In the genomic region with DNA sequence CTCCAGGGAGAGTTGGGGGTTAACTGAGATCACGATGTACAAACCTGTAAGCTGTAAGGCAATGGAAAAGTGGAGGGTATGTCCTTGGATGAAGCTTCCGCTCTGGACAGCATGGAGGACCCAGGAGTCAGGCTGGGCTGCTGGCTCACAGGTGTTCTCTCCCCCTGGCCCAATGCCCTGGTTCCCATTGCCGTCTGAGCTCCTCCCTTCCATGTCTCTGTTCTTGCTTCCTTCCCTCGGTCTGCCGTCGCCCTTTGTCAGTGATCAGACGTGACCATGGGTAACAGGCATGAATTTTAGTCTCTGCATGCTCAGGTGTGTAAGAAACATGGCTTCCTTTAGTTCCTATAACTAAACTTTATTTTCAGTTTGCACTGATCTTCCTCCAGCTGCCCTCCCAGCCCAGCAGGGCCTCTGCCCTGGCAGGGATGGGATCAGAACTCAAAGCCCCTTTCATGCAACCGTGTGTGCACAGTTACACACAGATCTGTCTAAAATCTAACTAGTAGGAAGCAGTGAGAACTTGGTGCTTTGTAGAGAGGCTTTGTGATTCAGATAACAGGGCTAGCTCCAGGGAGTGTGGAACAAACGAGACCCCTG, we compare ENCODE assay signal across 1 cellular context.
TF ChIP-seq lines count a peak whose summit lies in the region.

No MANE protein-coding gene starts in this region.

TF ChIP-seq in H1, 55 proteins besides CTCF, POLR2A, EP300 and RAD21:
- no peak for TF ChIP-seq SIN3A (conservative IDR thresholded peaks at IDR 0.05 in 1 of 2, IDR thresholded peaks at IDR 0.05 in 1 of 2; ENCODE audit: low read depth in 1 of 2, low read length in 2 of 2)
- no peak for TF ChIP-seq SRF (IDR thresholded peaks at IDR 0.05; ENCODE audit: low read depth, low read length)
- TF ChIP-seq POU5F1 (IDR thresholded peaks at IDR 0.05; ENCODE audit: low read depth, low read length): no peak
- TF ChIP-seq BACH1 (IDR thresholded peaks at IDR 0.05; ENCODE audit: low read length): no peak
- TF ChIP-seq RFX5 (IDR thresholded peaks at IDR 0.05; ENCODE audit: borderline replicate concordance, low read depth, low read length): no peak
- no peak for TF ChIP-seq ASH2L (IDR thresholded peaks at IDR 0.05; ENCODE audit: low read length)
- TF ChIP-seq JUND (IDR thresholded peaks at IDR 0.05; ENCODE audit: low read length): no peak
- TF ChIP-seq, protein P1, sequence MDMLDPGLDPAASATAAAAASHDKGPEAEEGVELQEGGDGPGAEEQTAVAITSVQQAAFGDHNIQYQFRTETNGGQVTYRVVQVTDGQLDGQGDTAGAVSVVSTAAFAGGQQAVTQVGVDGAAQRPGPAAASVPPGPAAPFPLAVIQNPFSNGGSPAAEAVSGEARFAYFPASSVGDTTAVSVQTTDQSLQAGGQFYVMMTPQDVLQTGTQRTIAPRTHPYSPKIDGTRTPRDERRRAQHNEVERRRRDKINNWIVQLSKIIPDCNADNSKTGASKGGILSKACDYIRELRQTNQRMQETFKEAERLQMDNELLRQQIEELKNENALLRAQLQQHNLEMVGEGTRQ (IDR thresholded peaks at IDR 0.05; ENCODE audit: low read length): no peak
- no peak for TF ChIP-seq SUZ12 (IDR thresholded peaks at IDR 0.05; ENCODE audit: low read length)
- no peak for TF ChIP-seq HDAC2 (IDR thresholded peaks at IDR 0.05; ENCODE audit: borderline replicate concordance in 1 of 2, low read depth in 2 of 2, low read length in 2 of 2)
- no peak for TF ChIP-seq YY1 (IDR thresholded peaks at IDR 0.05; ENCODE audit: low read depth, low read length)
- no peak for TF ChIP-seq EGR1 (IDR thresholded peaks at IDR 0.05; ENCODE audit: borderline replicate concordance, low read depth, low read length)
- TF ChIP-seq RNF2 (IDR thresholded peaks at IDR 0.05; ENCODE audit: borderline replicate concordance, low read depth, low read length, missing control alignments, poor library complexity, severe bottlenecking): no peak
- TF ChIP-seq SIX5 (IDR thresholded peaks at IDR 0.05; ENCODE audit: low read depth, low read length): no peak
- TF ChIP-seq CEBPB (IDR thresholded peaks at IDR 0.05; ENCODE audit: low read depth, low read length): no peak
- no peak for TF ChIP-seq CBX5 (IDR thresholded peaks at IDR 0.05; ENCODE audit: low read depth, low read length)
